In the genomic region with DNA sequence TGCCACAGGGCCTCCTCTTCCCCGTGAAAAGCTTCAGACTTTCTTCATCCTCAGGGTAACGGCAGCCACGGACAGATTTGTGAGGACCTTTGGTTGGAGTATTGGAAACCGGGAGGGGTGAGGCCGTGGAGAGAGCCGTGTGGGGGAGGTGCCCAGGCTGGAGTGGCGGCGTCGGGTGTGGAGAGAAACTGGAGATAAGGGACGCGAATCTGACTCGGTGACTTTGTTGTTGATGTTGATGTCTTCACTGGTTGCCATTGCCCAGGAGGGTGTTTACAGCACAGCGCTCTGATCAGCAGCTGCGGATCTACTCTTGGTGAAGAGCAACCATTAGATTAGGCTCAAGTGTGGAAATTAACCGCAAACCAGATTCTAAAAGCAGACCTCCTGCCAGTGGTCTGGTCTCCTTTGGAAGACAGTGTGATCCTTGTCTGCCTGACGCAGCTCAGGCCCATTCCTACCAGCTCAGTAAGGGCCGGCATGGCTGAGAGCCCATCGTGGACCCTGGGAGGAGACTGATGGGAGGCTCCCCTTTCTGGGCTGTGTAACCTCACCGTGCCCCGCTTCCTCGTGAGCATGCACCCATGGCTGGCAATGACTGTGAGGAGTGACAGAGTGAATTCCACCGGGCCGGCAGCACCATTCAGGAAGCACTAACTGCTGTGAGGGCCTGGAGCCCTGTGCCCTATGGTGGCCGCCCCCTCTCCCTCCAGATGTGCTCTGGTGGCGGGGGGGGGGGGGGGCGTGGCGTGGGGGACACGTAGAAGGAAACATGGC, we compare ENCODE assay signal across 9 cellular contexts.
A peak's percentile ranks its signal among the peaks of the same experiment; 100 is the strongest.
DNase-seq lines count a peak whose midpoint lies in the region; ATAC-seq and TF ChIP-seq lines count a peak whose summit lies in the region.
"Had no signal": no experiment of that assay in that cellular context is flagged by ENCODE, and none has a peak within 500 bp of the region (broad histone marks: within the 10 kb centered on the region; RNA-seq: fewer than 3 reads in every experiment).

No MANE protein-coding gene starts in this region.

- intact Hi-C loops in CD4-positive, alpha-beta memory T cell (cut with micrococcal nuclease) = no loop called here
- intact Hi-C loops in posterior vena cava (cut with DNase I) = loop anchor here in 1 of 2 donors (5.0 kb wide), 1 partner anchor 41 kb away; no protein-coding TSS in a partner anchor

- no peak for TF ChIP-seq EP300 in gastroesophageal sphincter (IDR thresholded peaks at IDR 0.05)

- H3K4me1 ChIP-seq in CD4-positive, alpha-beta memory T cell (ENCODE audit: insufficient read depth, low read length) = peaks cover 9% of the 10 kb centered on the region
- H3K4me1 ChIP-seq in gastroesophageal sphincter = peaks cover 11 to 88% (median 66%) of the 10 kb centered on the region in 3 donors

- no peak for TF ChIP-seq POLR2A in gastroesophageal sphincter (IDR thresholded peaks at IDR 0.05)

- peak in 2 of 5 donors; percentile 8 to 19 for DNase-seq in CD4-positive, alpha-beta memory T cell
- DNase-seq in OCI-M1 (lab: John Stamatoyannopoulos, UW) (peak; percentile 46), posterior vena cava (ENCODE audit: low spot score) (peak; percentile 83), NCI-H1105 (lab: John Stamatoyannopoulos, UW) (no peak), NCI-H2196 treated with DMSO at 0.1 percent for 48 hours (lab: John Stamatoyannopoulos, UW; ENCODE audit: unreplicated experiment) (no peak)
- DNase-seq: NCI-H226 had no signal

- no peak overlapping the region for H3K27ac ChIP-seq in CD4-positive, alpha-beta memory T cell (ENCODE audit: low read depth, low read length)
- peak overlapping the region; percentile 96 to 98 (median 96) for H3K27ac ChIP-seq in gastroesophageal sphincter

- POLR2A ChIA-PET in CD4-positive, alpha-beta memory T cell (lab: Charles Lee; ENCODE audit: partially characterized antibody) = no interaction called here

- CTCF ChIA-PET in CD4-positive, alpha-beta memory T cell (lab: Charles Lee; ENCODE audit: partially characterized antibody) = no interaction called here

- H3K27me3 Mint-ChIP-seq in CD4-positive, alpha-beta memory T cell = no peaks in the 10 kb centered on the region

- H3K27ac Mint-ChIP-seq in CD4-positive, alpha-beta memory T cell = peak overlapping the region in 5 of 7 donors; percentile 31 to 65 (median 42)

- H3K9me3 ChIP-seq in CD4-positive, alpha-beta memory T cell (ENCODE audit: control insufficient read depth in 1 of 2, low read length in 2 of 2) = no peaks in the 10 kb centered on the region
- H3K9me3 ChIP-seq in gastroesophageal sphincter = no peaks in the 10 kb centered on the region

- TF ChIP-seq CTCF in gastroesophageal sphincter (IDR thresholded peaks at IDR 0.05) = no peak

- no peaks in the 10 kb centered on the region for H3K36me3 ChIP-seq in CD4-positive, alpha-beta memory T cell (ENCODE audit: insufficient read depth, low read length)
- no peaks in the 10 kb centered on the region for H3K36me3 ChIP-seq in gastroesophageal sphincter

- peaks cover 24 to 60% (median 33%) of the 10 kb centered on the region in 4 donors for H3K4me1 Mint-ChIP-seq in CD4-positive, alpha-beta memory T cell

- H3K9me3 Mint-ChIP-seq in CD4-positive, alpha-beta memory T cell = no peaks in the 10 kb centered on the region

- WGBS in gastroesophageal sphincter (ENCODE audit: low coverage in 1 of 2), 2 donors = 8 to 40% methylated on average over 1 to 4 of the region's 28 CpGs

- ATAC-seq in gastroesophageal sphincter (peak; percentile 20), GM21619 (IDR thresholded peaks at IDR 0.05; ENCODE audit: unreplicated experiment) (no peak), HG02759 (IDR thresholded peaks at IDR 0.05; ENCODE audit: unreplicated experiment) (no peak)

- H3K4me3 ChIP-seq in CD4-positive, alpha-beta memory T cell (ENCODE audit: low read length in 2 of 2) = no peak overlapping the region
- H3K4me3 ChIP-seq in gastroesophageal sphincter = peak overlapping the region in 1 of 2 donors; percentile 35

- no peaks in the 10 kb centered on the region for H3K27me3 ChIP-seq in CD4-positive, alpha-beta memory T cell (ENCODE audit: insufficient read depth, low read length)
- no peaks in the 10 kb centered on the region for H3K27me3 ChIP-seq in gastroesophageal sphincter

- H3K36me3 Mint-ChIP-seq in CD4-positive, alpha-beta memory T cell = no peaks in the 10 kb centered on the region

- H3K4me3 Mint-ChIP-seq in CD4-positive, alpha-beta memory T cell = peak overlapping the region in 2 of 8 donors; percentile 3 to 25

Comparison
In these comparisons a context has a peak if more than half of its experiments do, and no peak if none do; other contexts are left out.
1. DNase-seq: peak in OCI-M1 (single experiment) and posterior vena cava (single experiment); none in NCI-H1105 (single experiment) and NCI-H2196 treated with DMSO at 0.1 percent for 48 hours (single experiment).